Comparison of ENCODE assay signal across 21 cellular contexts in the genomic region with DNA sequence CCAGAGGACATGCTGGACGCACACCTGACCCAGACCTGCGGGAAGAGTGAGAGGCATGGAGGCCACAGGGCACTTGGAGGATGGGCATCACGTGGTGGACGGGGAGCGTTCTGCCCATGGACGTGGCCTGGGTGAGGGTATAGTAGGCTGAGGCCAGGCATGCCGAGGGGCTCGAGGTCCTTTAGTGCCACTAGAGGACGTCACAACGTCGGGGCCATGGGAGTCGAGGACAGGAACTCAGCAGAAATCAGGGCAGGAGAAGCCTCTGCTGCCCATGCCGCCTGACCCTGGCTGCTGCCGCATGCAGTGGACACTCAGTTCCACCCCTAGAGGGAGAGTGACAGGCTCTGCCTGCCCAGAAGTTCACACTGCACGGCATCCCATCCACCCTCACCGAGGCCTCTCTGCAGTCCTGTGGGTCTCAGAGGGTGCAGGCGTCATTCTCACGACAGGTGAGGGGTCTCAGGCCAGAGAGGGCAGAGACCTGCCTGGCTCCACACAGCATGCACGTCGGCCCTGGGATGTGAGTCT.
A peak's percentile ranks its signal among the peaks of the same experiment; 100 is the strongest.
DNase-seq lines count a peak whose midpoint lies in the region; ATAC-seq, FAIRE-seq and TF ChIP-seq lines count a peak whose summit lies in the region.
"Had no signal": no experiment of that assay in that cellular context is flagged by ENCODE, and none has a peak within 500 bp of the region (broad histone marks: within the 10 kb centered on the region; RNA-seq: fewer than 3 reads in every experiment).

No MANE protein-coding gene starts in this region.

- intact Hi-C loops in mucosa of descending colon (cut with DNase I, micrococcal nuclease) (no loop called here), posterior vena cava (cut with DNase I) (no loop called here)
- intact Hi-C loops in activated CD8-positive, alpha-beta T cell treated with anti-CD3 and anti-CD28 coated beads for 36 hours (cut with micrococcal nuclease), result no loop called here

- H3K23ac ChIP-seq in H1 (ENCODE audit: insufficient read length), result no peak overlapping the region

- H2BK120ac ChIP-seq in H1 (replicated peaks; ENCODE audit: low read depth, low read length), result no peak overlapping the region

- H3K27me3 ChIP-seq in DND-41 (ENCODE audit: insufficient read depth, low read length, poor library complexity) (no peaks in the 10 kb centered on the region), H1 (replicated peaks in 1 of 4; ENCODE audit: control insufficient read depth in 3 of 4, extremely low read depth in 1 of 4, insufficient read depth in 3 of 4, low read length in 3 of 4) (no peaks in the 10 kb centered on the region)

- H3K4me3 Mint-ChIP-seq in activated CD8-positive, alpha-beta T cell treated with anti-CD3 and anti-CD28 coated beads for 36 hours, result no peak overlapping the region

- H3K9me3 ChIP-seq in DND-41 (ENCODE audit: insufficient read depth, low read length, severe bottlenecking) (no peaks in the 10 kb centered on the region), H1 (ENCODE audit: insufficient read depth in 2 of 2, low read depth in 1 of 2, low read length in 1 of 2) (no peaks in the 10 kb centered on the region), mucosa of descending colon (no peaks in the 10 kb centered on the region)

- H2BK15ac ChIP-seq in H1 (ENCODE audit: low read length), result no peak overlapping the region

- no peak overlapping the region for H3K14ac ChIP-seq in H1 (ENCODE audit: insufficient read length)

- POLR2A ChIA-PET in H1 (lab: Charles Lee; ENCODE audit: partially characterized antibody), result no interaction called here
- POLR2A ChIA-PET in activated CD8-positive, alpha-beta T cell treated with anti-CD3 and anti-CD28 coated beads for 36 hours (lab: Charles Lee), result no interaction called here

- H4K8ac ChIP-seq in H1 (ENCODE audit: extremely low read depth, insufficient read depth, low read length), result 0 out of 2 replicates have a peak overlapping the region, but pooled peaks have one; percentile 14

- no peak overlapping the region for H2BK20ac ChIP-seq in H1 (ENCODE audit: low read length)

- no peak for TF ChIP-seq POLR2A in H1 (IDR thresholded peaks at IDR 0.05; ENCODE audit: control extremely low read depth in 1 of 2, low read depth in 2 of 2, low read length in 2 of 2)

- no peak overlapping the region for H2BK5ac ChIP-seq in H1 (ENCODE audit: low read depth, low read length)

- no peak overlapping the region for H4K91ac ChIP-seq in H1 (replicated peaks; ENCODE audit: insufficient read length, low read length)

- H3K36me3 ChIP-seq in DND-41 (ENCODE audit: insufficient read depth, low read length), result peaks cover 32% of the 10 kb centered on the region
- no peaks in the 10 kb centered on the region for H3K36me3 ChIP-seq in H1 (ENCODE audit: control insufficient read depth in 2 of 4, insufficient read depth in 4 of 4, low read length in 3 of 4)
- H3K36me3 ChIP-seq in mucosa of descending colon (ENCODE audit: low read depth), result no peaks in the 10 kb centered on the region

- H2AK5ac ChIP-seq in H1 (ENCODE audit: low read depth, low read length), result no peak overlapping the region

- no peak overlapping the region for H3K4ac ChIP-seq in H1 (replicated peaks; ENCODE audit: insufficient read length, low read depth, low read length)

- H2BK12ac ChIP-seq in H1 (ENCODE audit: low read depth, low read length), result no peak overlapping the region

- ATAC-seq in DND-41 (ENCODE audit: insufficient read depth, low read depth) (peak; percentile 39; the same call in 2 of the 3 replicates), mucosa of descending colon (peak; percentile 14)
- no peak for ATAC-seq in activated CD8-positive, alpha-beta T cell treated with anti-CD3 and anti-CD28 coated beads for 36 hours

- H3K4me1 Mint-ChIP-seq in activated CD8-positive, alpha-beta T cell treated with anti-CD3 and anti-CD28 coated beads for 36 hours (ENCODE audit: low read depth), result no peaks in the 10 kb centered on the region

- no peaks in the 10 kb centered on the region for H3K9me3 Mint-ChIP-seq in activated CD8-positive, alpha-beta T cell treated with anti-CD3 and anti-CD28 coated beads for 36 hours

- CTCF ChIA-PET in H1 (lab: Charles Lee; ENCODE audit: partially characterized antibody), result interaction anchor here (1.1 kb wide), 1 partner anchor 25 kb away, joined by 3 read pairs; no protein-coding TSS in a partner anchor
- CTCF ChIA-PET in activated CD8-positive, alpha-beta T cell treated with anti-CD3 and anti-CD28 coated beads for 36 hours (lab: Charles Lee), result no interaction called here

- no peak for TF ChIP-seq CTCF in DND-41 (IDR thresholded peaks at IDR 0.05; ENCODE audit: borderline replicate concordance, extremely low read depth, low read length, poor library complexity, severe bottlenecking)
- TF ChIP-seq CTCF in H1 (IDR thresholded peaks at IDR 0.05; ENCODE audit: control extremely low read depth in 1 of 3, insufficient read depth in 1 of 3, low read depth in 1 of 3, low read length in 3 of 3), result peak in 2 of 3 experiments; percentile 8 to 12; a peak in 2 of 4 replicates
- TF ChIP-seq CTCF in mucosa of descending colon (IDR thresholded peaks at IDR 0.05), result no peak
- TF ChIP-seq CTCF in activated CD8-positive, alpha-beta T cell treated with anti-CD3 and anti-CD28 coated beads for 36 hours (IDR thresholded peaks at IDR 0.05), result no peak

- H3K23me2 ChIP-seq in H1 (ENCODE audit: low read depth, low read length), result no peaks in the 10 kb centered on the region

- no peaks in the 10 kb centered on the region for H4K20me1 ChIP-seq in DND-41 (ENCODE audit: insufficient read depth, low read length)
- H4K20me1 ChIP-seq in H1 (replicated peaks in 1 of 2; ENCODE audit: control insufficient read depth in 1 of 2, insufficient read depth in 2 of 2, low read length in 2 of 2), result no peaks in the 10 kb centered on the region

- FAIRE-seq in H1 (lab: Jason Lieb, UNC), result no peak

- WGBS in H1 (ENCODE audit: extremely low coverage in 1 of 2, insufficient coverage in 1 of 2, insufficient read length in 1 of 2, insufficient replicate concordance in 2 of 2, low coverage in 1 of 2, low lambda C conversion rate in 2 of 2, missing lambda C conversion rate in 1 of 2), 2 experiments, result 85% methylated on average over 20 of the region's 20 CpGs; no CpG with 5 or more reads in 1 of the 2 experiments

- H3K36me3 Mint-ChIP-seq in activated CD8-positive, alpha-beta T cell treated with anti-CD3 and anti-CD28 coated beads for 36 hours (ENCODE audit: low read depth), result no peaks in the 10 kb centered on the region

- no peak overlapping the region for H3K27ac Mint-ChIP-seq in activated CD8-positive, alpha-beta T cell treated with anti-CD3 and anti-CD28 coated beads for 36 hours

- H3K79me2 ChIP-seq in DND-41 (ENCODE audit: insufficient read depth, low read length) (peaks cover 22% of the 10 kb centered on the region; the same call in 1 of the 2 replicates), H1 (ENCODE audit: control insufficient read depth in 1 of 2, insufficient read depth in 2 of 2, low read length in 2 of 2) (no peaks in the 10 kb centered on the region)

- H2AFZ ChIP-seq in DND-41 (ENCODE audit: low read depth, low read length) (no peak overlapping the region), H1 (ENCODE audit: low read length) (no peak overlapping the region)

- no peak for TF ChIP-seq EP300 in H1 (IDR thresholded peaks at IDR 0.05; ENCODE audit: borderline replicate concordance in 1 of 2, low read depth in 2 of 2, low read length in 2 of 2)

- no peak overlapping the region for H3K18ac ChIP-seq in H1 (ENCODE audit: extremely low read depth, low read length)

- H3K79me1 ChIP-seq in H1 (ENCODE audit: low read depth, low read length), result no peaks in the 10 kb centered on the region

- H3K27ac ChIP-seq in DND-41 (ENCODE audit: low read length), result 0 out of 2 replicates have a peak overlapping the region, but pooled peaks have one; percentile 39
- H3K27ac ChIP-seq in H1 (ENCODE audit: low read depth, low read length), result no peak overlapping the region
- H3K27ac ChIP-seq: C4-2B, RWPE1 had no signal

- DNase-seq in DND-41, result no peak
- DNase-seq in H1 (ENCODE audit: low read depth in 1 of 2, low spot score in 2 of 2), result no peak
- no peak for DNase-seq in mucosa of descending colon
- DNase-seq in posterior vena cava (ENCODE audit: low spot score), result peak; percentile 70
- DNase-seq in NCI-H510A (lab: John Stamatoyannopoulos, UW), result no peak
- DNase-seq in activated CD8-positive, alpha-beta T cell treated with anti-CD3 and anti-CD28 coated beads for 36 hours, result no peak
- no peak for DNase-seq in GDM1 (lab: John Stamatoyannopoulos, UW)
- no peak for DNase-seq in T-helper 2 cell
- DNase-seq: H7; IMR-90; Kasumi-1; MM.1S; NCI-H1105; NCI-H1694; NCI-H2107; NCI-H345; NCI-H69; NK-92 treated with Interleukin-12 subunit alpha and Interleukin-12 subunit beta, amount 100 ng/mL, for 24 hours; OCI-M1 had no signal

- H3K27me3 Mint-ChIP-seq in activated CD8-positive, alpha-beta T cell treated with anti-CD3 and anti-CD28 coated beads for 36 hours, result peaks cover 2% of the 10 kb centered on the region

- H3K9ac ChIP-seq in DND-41 (ENCODE audit: low read depth, low read length) (no peak overlapping the region), H1 (replicated peaks in 1 of 4; ENCODE audit: extremely low read depth in 1 of 4, low read depth in 3 of 4, low read length in 3 of 4) (no peak overlapping the region)

- H3K4me2 ChIP-seq in DND-41 (ENCODE audit: insufficient read depth, low read length) (no peak overlapping the region), H1 (ENCODE audit: insufficient read depth in 1 of 2, low read depth in 2 of 2, low read length in 2 of 2) (no peak overlapping the region)

- H3K56ac ChIP-seq in H1 (replicated peaks; ENCODE audit: insufficient read length, low read depth, low read length), result no peak overlapping the region

- H3K4me1 ChIP-seq in DND-41 (ENCODE audit: insufficient read depth, low read length) (no peaks in the 10 kb centered on the region; the same call in 1 of the 2 replicates), H1 (replicated peaks in 1 of 4; ENCODE audit: control insufficient read depth in 3 of 4, insufficient read depth in 4 of 4, low read length in 3 of 4) (no peaks in the 10 kb centered on the region), mucosa of descending colon (ENCODE audit: low read depth) (no peaks in the 10 kb centered on the region)

- no peak overlapping the region for H3K4me3 ChIP-seq in DND-41 (ENCODE audit: low read depth in 1 of 2, low read length in 2 of 2)
- H3K4me3 ChIP-seq in H1 (ENCODE audit: extremely low read depth in 1 of 4, insufficient read depth in 2 of 4, low read depth in 3 of 4, low read length in 4 of 4), result no peak overlapping the region
- H3K4me3 ChIP-seq in mucosa of descending colon, result no peak overlapping the region

- H4K5ac ChIP-seq in H1 (ENCODE audit: insufficient read length, low read depth, low read length), result no peak overlapping the region

- TF ChIP-seq RAD21 in H1 (IDR thresholded peaks at IDR 0.05 in 1 of 2, conservative IDR thresholded peaks at IDR 0.05 in 1 of 2; ENCODE audit: low read depth in 2 of 2, low read length in 2 of 2), result no peak

TF ChIP-seq in H1, 55 proteins besides CTCF, POLR2A, EP300 and RAD21 (continues in another document):
- no peak for TF ChIP-seq TCF12 (IDR thresholded peaks at IDR 0.05; ENCODE audit: low read depth, low read length)
- TF ChIP-seq, protein P1, sequence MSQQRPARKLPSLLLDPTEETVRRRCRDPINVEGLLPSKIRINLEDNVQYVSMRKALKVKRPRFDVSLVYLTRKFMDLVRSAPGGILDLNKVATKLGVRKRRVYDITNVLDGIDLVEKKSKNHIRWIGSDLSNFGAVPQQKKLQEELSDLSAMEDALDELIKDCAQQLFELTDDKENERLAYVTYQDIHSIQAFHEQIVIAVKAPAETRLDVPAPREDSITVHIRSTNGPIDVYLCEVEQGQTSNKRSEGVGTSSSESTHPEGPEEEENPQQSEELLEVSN (IDR thresholded peaks at IDR 0.05), result no peak

Comparison
In these comparisons a context has a peak if more than half of its experiments do, and no peak if none do; other contexts are left out.
1. CTCF ChIP-seq: peak in H1 (2 of 3); none in DND-41 (single experiment), mucosa of descending colon (single experiment) and activated CD8-positive, alpha-beta T cell treated with anti-CD3 and anti-CD28 coated beads for 36 hours (single experiment).